8 cellular contexts compared by ENCODE assay signal in genomic region chr10:61592581-61592980, GRCh38.
DNase-seq lines count a peak whose midpoint lies in the region; ATAC-seq and TF ChIP-seq lines count a peak whose summit lies in the region.

No MANE protein-coding gene starts in this region.

- no peak for TF ChIP-seq POLR2A in gastrocnemius medialis (IDR thresholded peaks at IDR 0.05)

- H3K4me3 ChIP-seq in HAP-1 (no peak overlapping the region), gastrocnemius medialis (no peak overlapping the region)

- no peak overlapping the region for H3K27ac ChIP-seq in gastrocnemius medialis
- H3K27ac ChIP-seq in CD4-positive, alpha-beta T cell (ENCODE audit: low read depth, low read length): no peak overlapping the region

- POLR2A ChIA-PET in CD4-positive, alpha-beta T cell (lab: Charles Lee): no interaction called here

- TF ChIP-seq CTCF in gastrocnemius medialis (IDR thresholded peaks at IDR 0.05 in 4 of 5, conservative IDR thresholded peaks at IDR 0.05 in 1 of 5): no peak
- no peak for TF ChIP-seq CTCF in CD4-positive, alpha-beta T cell (IDR thresholded peaks at IDR 0.05)

- H3K27me3 ChIP-seq in HAP-1 (ENCODE audit: low read depth) (no peaks in the 10 kb centered on the region), gastrocnemius medialis (no peaks in the 10 kb centered on the region)
- H3K27me3 ChIP-seq in CD4-positive, alpha-beta T cell (ENCODE audit: control insufficient read depth, insufficient read depth, low read length): no peaks in the 10 kb centered on the region

- H3K4me1 Mint-ChIP-seq in CD4-positive, alpha-beta T cell (ENCODE audit: low read depth): no peaks in the 10 kb centered on the region

- intact Hi-C loops in gastrocnemius medialis (cut with DNase I; ENCODE audit: low total_unique reads): no loop called here
- intact Hi-C loops in CD4-positive, alpha-beta T cell (cut with DNase I, micrococcal nuclease): no loop called here

- CTCF ChIA-PET in CD4-positive, alpha-beta T cell (lab: Charles Lee): no interaction called here

- no peak overlapping the region for H3K27ac Mint-ChIP-seq in CD4-positive, alpha-beta T cell

- H3K36me3 Mint-ChIP-seq in CD4-positive, alpha-beta T cell (ENCODE audit: low read depth): no peaks in the 10 kb centered on the region

- DNase-seq in G401 (ENCODE audit: low spot score): peak; percentile 10
- DNase-seq in HAP-1 (ENCODE audit: low spot score in 2 of 2): peak; percentile 28 to 49
- peak; percentile 70 for DNase-seq in OCI-M1 (lab: John Stamatoyannopoulos, UW)
- DNase-seq in kidney tubule cell (ENCODE audit: low spot score): peak; percentile 27
- DNase-seq in NCI-H187 (lab: John Stamatoyannopoulos, UW): no peak
- DNase-seq in gastrocnemius medialis: no peak
- no peak for DNase-seq in CD4-positive, alpha-beta T cell
- DNase-seq in stimulated activated CD4-positive, alpha-beta T cell treated with anti-CD3 and anti-CD28 coated beads, Interleukin-4, amount 100 ng/mL, for 4 hours: no peak

- ATAC-seq in gastrocnemius medialis: no peak
- ATAC-seq in CD4-positive, alpha-beta T cell (ENCODE audit: poor library complexity): no peak

- no peak overlapping the region for H3K4me3 Mint-ChIP-seq in CD4-positive, alpha-beta T cell

- H3K9me3 Mint-ChIP-seq in CD4-positive, alpha-beta T cell: no peaks in the 10 kb centered on the region

- H3K9me3 ChIP-seq in HAP-1 (no peaks in the 10 kb centered on the region), gastrocnemius medialis (no peaks in the 10 kb centered on the region)
- no peaks in the 10 kb centered on the region for H3K9me3 ChIP-seq in CD4-positive, alpha-beta T cell (ENCODE audit: control insufficient read depth, low read length)

- H3K4me1 ChIP-seq in HAP-1 (peaks cover 12% of the 10 kb centered on the region), gastrocnemius medialis (no peaks in the 10 kb centered on the region)

- in situ Hi-C loops in G401 (cut with HindIII; ENCODE audit: low sequenced_read_pairs): no loop called here
- in situ Hi-C loops in HAP-1 (cut with MboI; ENCODE audit: low sequenced_read_pairs): no loop called here
- in situ Hi-C loops in gastrocnemius medialis (cut with MboI; ENCODE audit: low sequenced_read_pairs in 4 of 4): no loop called here

- no peaks in the 10 kb centered on the region for H3K27me3 Mint-ChIP-seq in CD4-positive, alpha-beta T cell

- no peaks in the 10 kb centered on the region for H3K36me3 ChIP-seq in HAP-1 (replicated peaks)
- H3K36me3 ChIP-seq in gastrocnemius medialis: no peaks in the 10 kb centered on the region

Comparison
In these comparisons a context has a peak if more than half of its experiments do, and no peak if none do; other contexts are left out.
1. DNase-seq: peak in G401 (single experiment), HAP-1 (2 of 2), OCI-M1 (single experiment) and kidney tubule cell (single experiment); none in NCI-H187 (0 of 2), gastrocnemius medialis (0 of 2), CD4-positive, alpha-beta T cell (0 of 10) and stimulated activated CD4-positive, alpha-beta T cell treated with anti-CD3 and anti-CD28 coated beads, Interleukin-4, amount 100 ng/mL, for 4 hours (0 of 2).